ENCODE assay signal across 17 cellular contexts in the genomic region with DNA sequence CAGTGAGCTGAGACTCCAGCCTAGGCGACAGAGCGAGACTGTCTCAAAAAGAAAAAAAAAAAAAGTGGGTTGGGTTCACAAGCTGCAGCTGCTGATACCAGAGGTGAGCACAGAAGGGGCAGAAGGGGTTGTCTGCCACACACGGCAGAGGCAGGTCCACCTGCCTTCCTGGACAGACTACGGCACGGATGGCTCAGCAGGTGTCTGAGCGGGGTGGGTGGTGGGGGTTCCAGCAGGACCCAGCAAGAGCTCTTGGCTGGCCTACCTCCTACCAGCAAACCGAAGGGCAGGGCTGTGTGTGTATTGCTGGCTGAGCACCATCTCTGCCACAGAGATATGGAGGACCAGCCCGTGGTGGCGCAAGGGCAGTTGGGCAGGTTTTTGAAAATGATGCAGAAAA.
DNase-seq lines count a peak whose midpoint lies in the region; ATAC-seq and TF ChIP-seq lines count a peak whose summit lies in the region.
"Had no signal": no experiment of that assay in that cellular context is flagged by ENCODE, and none has a peak within 500 bp of the region (broad histone marks: within the 10 kb centered on the region; RNA-seq: fewer than 3 reads in every experiment).

No MANE protein-coding gene starts in this region.

- peaks cover 3% of the 10 kb centered on the region for H3K27me3 Mint-ChIP-seq in activated CD4-positive, alpha-beta T cell treated with anti-CD3 and anti-CD28 coated beads, Interleukin-2, amount 10 ng/mL, durations not matched to agents 24 days and 14 days

- H3K36me3 ChIP-seq in lung (ENCODE audit: control insufficient read depth in 2 of 2, insufficient read depth in 2 of 2, low read length in 2 of 2) = no peaks in the 10 kb centered on the region

- H3K27ac ChIP-seq in coronary artery (no peak overlapping the region), lung (ENCODE audit: low read depth in 1 of 2, low read length in 1 of 2) (no peak overlapping the region)
- H3K27ac ChIP-seq: 22Rv1, A549, C4-2B had no signal

- DNase-seq in activated CD4-positive, alpha-beta T cell treated with anti-CD3 and anti-CD28 coated beads, Interleukin-2, amount 10 ng/mL, durations not matched to agents 24 days and 14 days = peak; percentile 43
- no peak for DNase-seq in activated CD4-positive, alpha-beta T cell treated with anti-CD3 and anti-CD28 coated beads, Interleukin-2, amount 50 U/mL, for 1 hour
- DNase-seq in coronary artery (ENCODE audit: low spot score) = peak; percentile 55
- peak; percentile 14 for DNase-seq in lung (ENCODE audit: low spot score)
- no peak for DNase-seq in SKM-1 (lab: John Stamatoyannopoulos, UW; ENCODE audit: unreplicated experiment)
- DNase-seq in DMS 273 treated with DMSO at 0.1 percent for 48 hours (lab: John Stamatoyannopoulos, UW) = no peak
- DNase-seq in activated gamma-delta T cell (lab: John Stamatoyannopoulos, UW) = no peak
- DNase-seq: AML-193; CD4-positive, alpha-beta T cell; DMS79 treated with DMSO at 0.1 percent for 48 hours; H7; IMR-90 had no signal

- H3K4me1 ChIP-seq in lung (ENCODE audit: control insufficient read depth in 2 of 2, insufficient read depth in 2 of 2, low read length in 2 of 2) = no peaks in the 10 kb centered on the region
- H3K4me1 ChIP-seq: A549 had no signal

- WGBS in lung, 2 donors = 90 to 94% methylated on average over 9 of the region's 9 CpGs

- H3K36me3 Mint-ChIP-seq in activated CD4-positive, alpha-beta T cell treated with anti-CD3 and anti-CD28 coated beads, Interleukin-2, amount 10 ng/mL, durations not matched to agents 24 days and 14 days (ENCODE audit: low read depth) = no peaks in the 10 kb centered on the region

- no peak overlapping the region for H3K4me3 ChIP-seq in coronary artery
- H3K4me3 ChIP-seq in lung = no peak overlapping the region
- H3K4me3 ChIP-seq: A549, GM12878, GM23338 had no signal

- H3K9me3 ChIP-seq in lung (ENCODE audit: control insufficient read depth in 2 of 2, insufficient read depth in 1 of 2, low read length in 1 of 2) = no peaks in the 10 kb centered on the region
- H3K9me3 ChIP-seq: A549 had no signal

- no peak for ATAC-seq in lung (ENCODE audit: insufficient read depth, low FRiP score)
- ATAC-seq: A549, GM12878, GM23338 had no signal

- intact Hi-C loops in activated CD4-positive, alpha-beta T cell treated with anti-CD3 and anti-CD28 coated beads, Interleukin-2, amount 10 ng/mL, durations not matched to agents 24 days and 14 days (cut with micrococcal nuclease) = no loop called here

- H3K9me3 Mint-ChIP-seq in activated CD4-positive, alpha-beta T cell treated with anti-CD3 and anti-CD28 coated beads, Interleukin-2, amount 10 ng/mL, durations not matched to agents 24 days and 14 days = no peaks in the 10 kb centered on the region
- H3K9me3 Mint-ChIP-seq: CD4-positive, alpha-beta T cell; GM23338 had no signal

- TF ChIP-seq CTCF in coronary artery (IDR thresholded peaks at IDR 0.05) (no peak), lung (IDR thresholded peaks at IDR 0.05; ENCODE audit: control extremely low read depth, extremely low read depth) (no peak)

- H3K27me3 ChIP-seq in lung (ENCODE audit: control insufficient read depth, insufficient read depth) = no peaks in the 10 kb centered on the region

- no peak overlapping the region for H3K27ac Mint-ChIP-seq in activated CD4-positive, alpha-beta T cell treated with anti-CD3 and anti-CD28 coated beads, Interleukin-2, amount 10 ng/mL, durations not matched to agents 24 days and 14 days
- H3K27ac Mint-ChIP-seq: CD4-positive, alpha-beta T cell; GM23338 had no signal

- no peaks in the 10 kb centered on the region for H3K4me1 Mint-ChIP-seq in activated CD4-positive, alpha-beta T cell treated with anti-CD3 and anti-CD28 coated beads, Interleukin-2, amount 10 ng/mL, durations not matched to agents 24 days and 14 days

- H3K4me3 Mint-ChIP-seq in activated CD4-positive, alpha-beta T cell treated with anti-CD3 and anti-CD28 coated beads, Interleukin-2, amount 10 ng/mL, durations not matched to agents 24 days and 14 days = no peak overlapping the region
- H3K4me3 Mint-ChIP-seq: CD4-positive, alpha-beta T cell; GM23338 had no signal

Comparison
In these comparisons a context has a peak if more than half of its experiments do, and no peak if none do; other contexts are left out.
1. DNase-seq: peak in activated CD4-positive, alpha-beta T cell treated with anti-CD3 and anti-CD28 coated beads, Interleukin-2, amount 10 ng/mL, durations not matched to agents 24 days and 14 days (single experiment), coronary artery (single experiment) and lung (single experiment); none in activated CD4-positive, alpha-beta T cell treated with anti-CD3 and anti-CD28 coated beads, Interleukin-2, amount 50 U/mL, for 1 hour (single experiment), SKM-1 (single experiment), DMS 273 treated with DMSO at 0.1 percent for 48 hours (single experiment) and activated gamma-delta T cell (single experiment).